ENCODE assay signal across 17 cellular contexts in genomic region chr9:97737429-97737828, GRCh38. TPM values are rescaled to one million over a fixed set of nuclear protein-coding genes. Genes with fewer than 3 reads are reported as not detected.
DNase-seq lines count a peak whose midpoint lies in the region; TF ChIP-seq lines count a peak whose summit lies in the region.
"Had no signal": no experiment of that assay in that cellular context is flagged by ENCODE, and none has a peak within 500 bp of the region (broad histone marks: within the 10 kb centered on the region; RNA-seq: fewer than 3 reads in every experiment).

No MANE protein-coding gene starts in this region.

- peak overlapping the region; percentile 5; the same call in 1 of the 2 replicates for H3K4me2 ChIP-seq in OCI-LY3 (ENCODE audit: low read length)

- peaks cover 8% of the 10 kb centered on the region for H3K4me1 Mint-ChIP-seq in Caco-2 (ENCODE audit: low read depth, unreplicated experiment)

- peaks cover 11% of the 10 kb centered on the region for H3K9me3 Mint-ChIP-seq in Caco-2 (ENCODE audit: unreplicated experiment)
- H3K9me3 Mint-ChIP-seq: activated naive CD8-positive, alpha-beta T cell treated with anti-CD3 and anti-CD28 coated beads, Interleukin-2, amount 10 ng/mL, durations not matched to agents 7 days and 5 days; CD8-positive, alpha-beta T cell had no signal

- DNase-seq in Caco-2 (peak; percentile 21 to 65), HT1080 (ENCODE audit: low read depth) (peak; percentile 71), fibroblast of mammary gland (ENCODE audit: low read depth) (peak; percentile 26), COLO668 (lab: John Stamatoyannopoulos, UW; ENCODE audit: unreplicated experiment) (no peak), DMS79 (lab: John Stamatoyannopoulos, UW) (no peak)
- DNase-seq in stimulated activated CD4-positive, alpha-beta T cell treated with anti-CD3 and anti-CD28 coated beads, Interleukin-4, amount 100 ng/mL, for 24 hours: no peak
- DNase-seq in activated CD8-positive, alpha-beta memory T cell treated with anti-CD3 and anti-CD28 coated beads for 24 hours: no peak
- DNase-seq: activated CD8-positive, alpha-beta T cell treated with anti-CD3 and anti-CD28 coated beads for 36 hours; activated naive CD8-positive, alpha-beta T cell treated with anti-CD3 and anti-CD28 coated beads, Interleukin-2, amount 10 ng/mL, durations not matched to agents 7 days and 5 days; CD8-positive, alpha-beta T cell; lower lobe of right lung; NCI-H2081 had no signal

- no peak overlapping the region for H3K9ac ChIP-seq in OCI-LY3 (ENCODE audit: low read length)

- H3K4me1 ChIP-seq in Caco-2 (peaks cover 39% of the 10 kb centered on the region), OCI-LY3 (ENCODE audit: low read length) (no peaks in the 10 kb centered on the region)
- H3K4me1 ChIP-seq: prostate gland had no signal

- POLR2A ChIA-PET in Caco-2 (lab: Charles Lee): no interaction called here

- BruUV-seq in Caco-2 (replicated peaks; lab: Mats Ljungman, UMichigan): no TSS peak

- H3K4me3 ChIP-seq in Caco-2 (ENCODE audit: low read depth, low read length) (no peak overlapping the region), OCI-LY3 (ENCODE audit: low read length) (no peak overlapping the region), fibroblast of mammary gland (ENCODE audit: control insufficient read depth, low read depth, low read length) (no peak overlapping the region)
- H3K4me3 ChIP-seq: coronary artery, gastroesophageal sphincter, lower lobe of right lung, prostate gland had no signal

- H3K27me3 Mint-ChIP-seq in Caco-2 (ENCODE audit: insufficient read depth, unreplicated experiment): no peaks in the 10 kb centered on the region

- CTCF ChIA-PET in Caco-2 (lab: Charles Lee): interaction anchor here (1.5 kb wide), 1 partner anchor 44 kb away, joined by 5 read pairs; no protein-coding TSS in a partner anchor

- no peaks in the 10 kb centered on the region; the same call in none of the 2 replicates for H3K36me3 ChIP-seq in Caco-2 (ENCODE audit: control insufficient read depth, insufficient read depth, low read length)
- no peaks in the 10 kb centered on the region for H3K36me3 ChIP-seq in OCI-LY3 (replicated peaks; ENCODE audit: low read depth, low read length)
- H3K36me3 ChIP-seq: gastroesophageal sphincter, lower lobe of right lung, prostate gland had no signal

- H3K79me2 ChIP-seq in OCI-LY3 (ENCODE audit: low read length): no peaks in the 10 kb centered on the region

- no peak overlapping the region for H3K27ac ChIP-seq in OCI-LY3 (ENCODE audit: low read length)
- H3K27ac ChIP-seq: coronary artery, gastroesophageal sphincter, lower lobe of right lung, prostate gland had no signal

- no peaks in the 10 kb centered on the region for H3K27me3 ChIP-seq in Caco-2 (replicated peaks; ENCODE audit: control insufficient read depth, insufficient read depth, low read length)
- no peaks in the 10 kb centered on the region for H3K27me3 ChIP-seq in OCI-LY3 (ENCODE audit: low read depth, low read length)

- H3K9me3 ChIP-seq in Caco-2 (peaks cover under 1% of the 10 kb centered on the region; the same call in 1 of the 2 replicates), OCI-LY3 (ENCODE audit: insufficient read depth, low read length) (no peaks in the 10 kb centered on the region)
- H3K9me3 ChIP-seq: prostate gland had no signal

- intact Hi-C loops in Caco-2 (cut with micrococcal nuclease; ENCODE audit: unreplicated experiment): loop anchor here (1.0 kb wide), 1 partner anchor 10 kb away; no protein-coding TSS in a partner anchor

- no peaks in the 10 kb centered on the region for H3K36me3 Mint-ChIP-seq in Caco-2 (ENCODE audit: insufficient read depth, unreplicated experiment)
- H3K36me3 Mint-ChIP-seq: activated naive CD8-positive, alpha-beta T cell treated with anti-CD3 and anti-CD28 coated beads, Interleukin-2, amount 10 ng/mL, durations not matched to agents 7 days and 5 days; CD8-positive, alpha-beta T cell had no signal

- H3K27ac Mint-ChIP-seq in Caco-2 (ENCODE audit: unreplicated experiment): no peak overlapping the region
- H3K27ac Mint-ChIP-seq: activated CD8-positive, alpha-beta T cell treated with anti-CD3 and anti-CD28 coated beads for 36 hours; activated naive CD8-positive, alpha-beta T cell treated with anti-CD3 and anti-CD28 coated beads, Interleukin-2, amount 10 ng/mL, durations not matched to agents 7 days and 5 days; CD8-positive, alpha-beta T cell; T-helper 1 cell treated with Interleukin-12 subunit alpha and Interleukin-12 subunit beta and Interleukin-4 antibody, amounts not matched to agents 30 μg/mL and 1 μg/mL, for 36 hours had no signal

- no peak overlapping the region for H2AFZ ChIP-seq in OCI-LY3 (ENCODE audit: low read depth, low read length)

- TF ChIP-seq CTCF in Caco-2 (IDR thresholded peaks at IDR 0.05; ENCODE audit: insufficient read depth in 1 of 2, low read depth in 1 of 2, low read length in 1 of 2, severe bottlenecking in 1 of 2, unreplicated experiment in 1 of 2) (no peak), OCI-LY3 (IDR thresholded peaks at IDR 0.05; ENCODE audit: low read depth, low read length) (no peak), fibroblast of mammary gland (conservative IDR thresholded peaks at IDR 0.05; ENCODE audit: control insufficient read depth, insufficient read depth, low read depth, low read length) (no peak)

- H4K20me1 ChIP-seq in OCI-LY3 (ENCODE audit: insufficient read depth, low read length): no peaks in the 10 kb centered on the region

- H3K4me3 Mint-ChIP-seq in Caco-2 (ENCODE audit: unreplicated experiment): no peak overlapping the region
- H3K4me3 Mint-ChIP-seq: activated CD8-positive, alpha-beta T cell treated with anti-CD3 and anti-CD28 coated beads for 36 hours; activated naive CD8-positive, alpha-beta T cell treated with anti-CD3 and anti-CD28 coated beads, Interleukin-2, amount 10 ng/mL, durations not matched to agents 7 days and 5 days; CD8-positive, alpha-beta T cell; T-helper 1 cell treated with Interleukin-12 subunit alpha and Interleukin-12 subunit beta and Interleukin-4 antibody, amounts not matched to agents 30 μg/mL and 1 μg/mL, for 36 hours had no signal

RNA-seq across cellular contexts. Expression of gene XPA, which starts 40.3 kb away (rescaled TPM):
- 15.6 and 18.8 TPM in 2 replicates for total RNA-seq in Caco-2 (2022)
- total RNA-seq in HT1080 (2014; rRNA removed; shearing (Covaris generic)): 5.4 and 7.9 TPM in 2 replicates
- 6.4 and 6.6 TPM in 2 replicates for polyA plus RNA-seq in HT1080 (2015; cell fraction: cytosol; rRNA removed)
- 4.7 and 7.6 TPM in 2 replicates for polyA plus RNA-seq in HT1080 (2015; cell fraction: nucleus; rRNA removed)

Comparison
In these comparisons a context has a peak if more than half of its experiments do, and no peak if none do; other contexts are left out.
1. DNase-seq: peak in Caco-2 (2 of 2), HT1080 (single experiment) and fibroblast of mammary gland (single experiment); none in stimulated activated CD4-positive, alpha-beta T cell treated with anti-CD3 and anti-CD28 coated beads, Interleukin-4, amount 100 ng/mL, for 24 hours (single experiment), activated CD8-positive, alpha-beta memory T cell treated with anti-CD3 and anti-CD28 coated beads for 24 hours (single experiment), COLO668 (single experiment) and DMS79 (single experiment).